ENCODE assay signal across 19 cellular contexts in the genomic region with DNA sequence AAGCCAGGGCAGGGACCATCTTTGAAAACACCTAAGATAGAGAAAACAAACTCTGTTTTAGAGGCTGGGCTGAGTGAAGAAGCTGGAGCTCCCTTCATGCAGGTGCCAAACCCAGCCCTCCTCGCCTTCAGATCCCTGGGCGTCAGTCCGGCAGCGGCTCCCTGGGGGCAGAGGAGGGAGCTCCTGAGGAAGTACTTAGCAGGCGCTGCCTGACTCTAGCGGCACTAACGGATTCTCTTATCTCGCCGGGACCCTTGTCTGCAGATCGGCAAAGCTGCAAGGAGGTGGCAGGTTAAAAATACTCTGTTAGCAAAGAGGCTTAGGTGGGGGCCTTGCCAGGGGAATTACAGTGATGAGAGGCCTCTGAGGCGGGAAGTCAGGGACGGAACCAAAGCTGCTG.
DNase-seq lines count a peak whose midpoint lies in the region; ATAC-seq and TF ChIP-seq lines count a peak whose summit lies in the region.
"Had no signal": no experiment of that assay in that cellular context is flagged by ENCODE, and none has a peak within 500 bp of the region (broad histone marks: within the 10 kb centered on the region; RNA-seq: fewer than 3 reads in every experiment).

No MANE protein-coding gene starts in this region.

- H3K27ac ChIP-seq in WERI-Rb-1, result peak overlapping the region; percentile 61
- peak overlapping the region; percentile 22 for H3K27ac ChIP-seq in lower lobe of right lung
- H3K27ac ChIP-seq: SJSA1 had no signal

- H3K4me3 ChIP-seq in BE2C (ENCODE audit: low read depth, low read length) (no peak overlapping the region), WERI-Rb-1 (ENCODE audit: low read depth, low read length) (0 out of 2 replicates have a peak overlapping the region, but pooled peaks have one; percentile 0), lower lobe of right lung (no peak overlapping the region)
- H3K4me3 ChIP-seq: MG63, SJSA1 had no signal

- TF ChIP-seq CTCF in BE2C (IDR thresholded peaks at IDR 0.05; ENCODE audit: low read depth, low read length), result no peak
- TF ChIP-seq CTCF in WERI-Rb-1 (IDR thresholded peaks at IDR 0.05; ENCODE audit: low read depth, low read length), result peak; percentile 45
- no peak for TF ChIP-seq CTCF in lower lobe of right lung (IDR thresholded peaks at IDR 0.05)

- intact Hi-C loops in lower lobe of right lung (cut with DNase I), result no loop called here
- intact Hi-C loops in cardiac septum (cut with DNase I), result no loop called here

- peak; percentile 39 for DNase-seq in BE2C
- peak; percentile 53 for DNase-seq in NCI-H82 treated with DMSO at 0.1 percent for 48 hours (lab: John Stamatoyannopoulos, UW; ENCODE audit: unreplicated experiment)
- DNase-seq in WERI-Rb-1, result peak; percentile 96
- no peak for DNase-seq in lower lobe of right lung
- DNase-seq in left lobe of liver (ENCODE audit: low spot score), result no peak
- no peak for DNase-seq in cardiac septum (ENCODE audit: low spot score)
- no peak for DNase-seq in AG08395 (ENCODE audit: low spot score)
- DNase-seq: DMS53, GF-D8, H7, MG63, NCI-H1436, NCI-H187 treated with DMSO at 0.1 percent for 48 hours, NCI-H345, NCI-H524, NCI-H774 had no signal

- H3K9me3 ChIP-seq in BE2C (no peaks in the 10 kb centered on the region), WERI-Rb-1 (ENCODE audit: severe bottlenecking) (no peaks in the 10 kb centered on the region), lower lobe of right lung (no peaks in the 10 kb centered on the region)
- H3K9me3 ChIP-seq: MG63, SJSA1 had no signal

- H3K27me3 ChIP-seq in BE2C, result no peaks in the 10 kb centered on the region
- H3K27me3 ChIP-seq in WERI-Rb-1 (ENCODE audit: insufficient read depth, low read depth, severe bottlenecking), result no peaks in the 10 kb centered on the region
- no peaks in the 10 kb centered on the region for H3K27me3 ChIP-seq in lower lobe of right lung (ENCODE audit: low read depth)
- H3K27me3 ChIP-seq: MG63, SJSA1 had no signal

- H3K4me1 ChIP-seq in BE2C (peaks cover 51% of the 10 kb centered on the region), lower lobe of right lung (peaks cover 89% of the 10 kb centered on the region)

- H3K36me3 ChIP-seq in BE2C (no peaks in the 10 kb centered on the region), WERI-Rb-1 (no peaks in the 10 kb centered on the region), lower lobe of right lung (no peaks in the 10 kb centered on the region)
- H3K36me3 ChIP-seq: MG63 had no signal

- ATAC-seq in lower lobe of right lung (no peak), left lobe of liver (no peak), GM21825 (IDR thresholded peaks at IDR 0.05; ENCODE audit: unreplicated experiment) (no peak)
- ATAC-seq: Right ventricle myocardium inferior had no signal

Comparison
In these comparisons a context has a peak if more than half of its experiments do, and no peak if none do; other contexts are left out.
1. DNase-seq: peak in BE2C (single experiment), NCI-H82 treated with DMSO at 0.1 percent for 48 hours (single experiment) and WERI-Rb-1 (single experiment); none in lower lobe of right lung (single experiment), left lobe of liver (single experiment), cardiac septum (single experiment) and AG08395 (single experiment).